Comparison of ENCODE assay signal across 6 cellular contexts in genomic region chr16:2303923-2304322, GRCh38.
"Had no signal": no experiment of that assay in that cellular context is flagged by ENCODE, and none has a peak within 500 bp of the region (broad histone marks: within the 10 kb centered on the region; RNA-seq: fewer than 3 reads in every experiment).

No MANE protein-coding gene starts in this region.

- H2AFZ ChIP-seq: GM23248 had no signal

- DNase-seq: GM23248, GOT3, H9, HCEC 1CT, IMR-90 had no signal

- H3K4me3 Mint-ChIP-seq: H9 had no signal

- H3K4me3 ChIP-seq: GM23248, K562 had no signal

- H3K9ac ChIP-seq: GM23248 had no signal

- H3K9me3 Mint-ChIP-seq: H9 had no signal

- H3K27ac Mint-ChIP-seq: H9 had no signal

- H3K27ac ChIP-seq: GM23248 had no signal

- H3K4me1 Mint-ChIP-seq: H9 had no signal
